1 cellular context compared by ENCODE assay signal in the genomic region with DNA sequence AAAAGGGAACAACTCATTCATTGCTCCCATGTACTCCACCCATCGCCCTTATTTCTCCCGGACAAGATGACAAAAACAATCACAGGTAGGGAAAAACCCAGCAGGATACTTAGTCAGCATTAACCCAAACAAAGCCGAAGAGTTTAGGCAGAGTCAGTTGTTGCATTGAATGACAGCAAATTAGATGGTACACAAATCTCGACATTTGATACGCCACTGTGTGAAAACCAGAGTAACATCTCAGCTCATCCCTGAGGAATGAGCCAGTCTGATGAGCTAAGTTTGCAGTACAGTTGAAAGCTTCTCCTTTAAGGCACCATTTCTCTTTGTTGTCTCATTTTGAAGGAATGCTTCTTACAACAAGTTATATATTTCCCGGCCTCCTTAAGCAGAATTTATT.
TF ChIP-seq lines count a peak whose summit lies in the region.

No MANE protein-coding gene starts in this region.

TF ChIP-seq in H1, 55 proteins besides CTCF, POLR2A, EP300 and RAD21 (continued from another document):
- TF ChIP-seq, protein P1, sequence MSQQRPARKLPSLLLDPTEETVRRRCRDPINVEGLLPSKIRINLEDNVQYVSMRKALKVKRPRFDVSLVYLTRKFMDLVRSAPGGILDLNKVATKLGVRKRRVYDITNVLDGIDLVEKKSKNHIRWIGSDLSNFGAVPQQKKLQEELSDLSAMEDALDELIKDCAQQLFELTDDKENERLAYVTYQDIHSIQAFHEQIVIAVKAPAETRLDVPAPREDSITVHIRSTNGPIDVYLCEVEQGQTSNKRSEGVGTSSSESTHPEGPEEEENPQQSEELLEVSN (IDR thresholded peaks at IDR 0.05), result no peak
- TF ChIP-seq SIN3A (conservative IDR thresholded peaks at IDR 0.05 in 1 of 2, IDR thresholded peaks at IDR 0.05 in 1 of 2; ENCODE audit: low read depth in 1 of 2, low read length in 2 of 2) (no peak), GTF2F1 (IDR thresholded peaks at IDR 0.05; ENCODE audit: borderline replicate concordance, low read depth, low read length) (no peak)
